22 cellular contexts compared by ENCODE assay signal in genomic region chr14:64701660-64702059, GRCh38. TPM values are rescaled to one million over a fixed set of nuclear protein-coding genes. Genes with fewer than 3 reads are reported as not detected.
A peak's percentile ranks its signal among the peaks of the same experiment; 100 is the strongest.
DNase-seq lines count a peak whose midpoint lies in the region; ATAC-seq and TF ChIP-seq lines count a peak whose summit lies in the region.
"Had no signal": no experiment of that assay in that cellular context is flagged by ENCODE, and none has a peak within 500 bp of the region (broad histone marks: within the 10 kb centered on the region; RNA-seq: fewer than 3 reads in every experiment).

No MANE protein-coding gene starts in this region.

- no peak overlapping the region for H3K4me3 Mint-ChIP-seq in natural killer cell treated with Interleukin-12 subunit alpha and Interleukin-12 subunit beta and Interleukin-15 and Interleukin-18, amount 100 ng/mL, for 72 hours
- H3K4me3 Mint-ChIP-seq: activated CD8-positive, alpha-beta T cell treated with anti-CD3 and anti-CD28 coated beads, Interleukin-2, amount 10 ng/mL, durations not matched to agents 7 days and 5 days had no signal

- H3K4me2 ChIP-seq in parathyroid adenoma (ENCODE audit: low read length): peak overlapping the region; percentile 35

- H3K9ac ChIP-seq in parathyroid adenoma: no peak overlapping the region

- peak overlapping the region; percentile 55 for H3K27ac ChIP-seq in parathyroid adenoma
- H3K27ac ChIP-seq: cardiac muscle cell, heart right ventricle, testis had no signal

- H3K79me2 ChIP-seq in parathyroid adenoma: peaks cover 3% of the 10 kb centered on the region

- peaks cover 30 to 32% of the 10 kb centered on the region in 2 donors for H3K4me1 Mint-ChIP-seq in natural killer cell treated with Interleukin-12 subunit alpha and Interleukin-12 subunit beta and Interleukin-15 and Interleukin-18, amount 100 ng/mL, for 72 hours (ENCODE audit: low read depth in 2 of 2)

- in situ Hi-C loops in HAP-1 (cut with MboI; ENCODE audit: low sequenced_read_pairs): no loop called here

- H3K27me3 Mint-ChIP-seq in natural killer cell treated with Interleukin-12 subunit alpha and Interleukin-12 subunit beta and Interleukin-15 and Interleukin-18, amount 100 ng/mL, for 72 hours: no peaks in the 10 kb centered on the region

- no peaks in the 10 kb centered on the region for H3K36me3 Mint-ChIP-seq in natural killer cell treated with Interleukin-12 subunit alpha and Interleukin-12 subunit beta and Interleukin-15 and Interleukin-18, amount 100 ng/mL, for 72 hours
- H3K36me3 Mint-ChIP-seq: IgD-negative memory B cell had no signal

- H3K36me3 ChIP-seq in HAP-1 (replicated peaks) (no peaks in the 10 kb centered on the region), parathyroid adenoma (ENCODE audit: control insufficient read depth, insufficient read depth, low read length) (no peaks in the 10 kb centered on the region)
- H3K36me3 ChIP-seq: cardiac muscle cell, heart right ventricle had no signal

- H3K27ac Mint-ChIP-seq in natural killer cell treated with Interleukin-12 subunit alpha and Interleukin-12 subunit beta and Interleukin-15 and Interleukin-18, amount 100 ng/mL, for 72 hours: no peak overlapping the region
- H3K27ac Mint-ChIP-seq: activated CD8-positive, alpha-beta T cell treated with anti-CD3 and anti-CD28 coated beads, Interleukin-2, amount 10 ng/mL, durations not matched to agents 7 days and 5 days; IgD-negative memory B cell had no signal

- H3K9me3 ChIP-seq in HAP-1: no peaks in the 10 kb centered on the region
- H3K9me3 ChIP-seq in parathyroid adenoma (ENCODE audit: control insufficient read depth, low read length): no peaks in the 10 kb centered on the region
- H3K9me3 ChIP-seq: Caco-2, heart right ventricle, testis had no signal

- no peak for ATAC-seq in natural killer cell treated with Interleukin-12 subunit alpha and Interleukin-12 subunit beta and Interleukin-15 and Interleukin-18, amount 100 ng/mL, for 72 hours
- ATAC-seq in GM21526 (IDR thresholded peaks at IDR 0.05; ENCODE audit: low FRiP score, unreplicated experiment): no peak
- ATAC-seq in GM18867 (IDR thresholded peaks at IDR 0.05; ENCODE audit: unreplicated experiment): no peak
- ATAC-seq: activated CD8-positive, alpha-beta T cell treated with anti-CD3 and anti-CD28 coated beads, Interleukin-2, amount 10 ng/mL, durations not matched to agents 7 days and 5 days; heart right ventricle; left cardiac atrium had no signal

- H2AFZ ChIP-seq in parathyroid adenoma: peak overlapping the region; percentile 49

- H3K4me1 ChIP-seq in HAP-1: peaks cover 47% of the 10 kb centered on the region
- H3K4me1 ChIP-seq in parathyroid adenoma: peaks cover 44% of the 10 kb centered on the region

- no peak overlapping the region for H3K4me3 ChIP-seq in HAP-1
- H3K4me3 ChIP-seq in parathyroid adenoma (ENCODE audit: low read depth, low read length): no peak overlapping the region
- H3K4me3 ChIP-seq: cardiac muscle cell, heart right ventricle, testis had no signal

- H3K9me3 Mint-ChIP-seq in natural killer cell treated with Interleukin-12 subunit alpha and Interleukin-12 subunit beta and Interleukin-15 and Interleukin-18, amount 100 ng/mL, for 72 hours: no peaks in the 10 kb centered on the region
- H3K9me3 Mint-ChIP-seq: IgD-negative memory B cell had no signal

- no peaks in the 10 kb centered on the region for H3K27me3 ChIP-seq in HAP-1 (ENCODE audit: low read depth)
- no peaks in the 10 kb centered on the region for H3K27me3 ChIP-seq in parathyroid adenoma (ENCODE audit: control insufficient read depth, insufficient read depth, low read length)
- H3K27me3 ChIP-seq: cardiac muscle cell, testis had no signal

- TF ChIP-seq CTCF in parathyroid adenoma (IDR thresholded peaks at IDR 0.05): no peak

- DNase-seq in HAP-1 (ENCODE audit: low spot score in 2 of 2): peak; percentile 78 to 95
- peak; percentile 21 for DNase-seq in NCI-H345 treated with DMSO at 0.1 percent for 48 hours (lab: John Stamatoyannopoulos, UW; ENCODE audit: unreplicated experiment)
- DNase-seq in globus pallidus (ENCODE audit: low spot score): peak; percentile 90
- no peak for DNase-seq in natural killer cell treated with Interleukin-12 subunit alpha and Interleukin-12 subunit beta and Interleukin-15 and Interleukin-18, amount 100 ng/mL, for 72 hours (ENCODE audit: low spot score)
- no peak for DNase-seq in NCI-H524 (lab: John Stamatoyannopoulos, UW)
- DNase-seq: activated CD8-positive, alpha-beta T cell treated with anti-CD3 and anti-CD28 coated beads, Interleukin-2, amount 10 ng/mL, durations not matched to agents 7 days and 5 days; Caco-2; effector CD8-positive, alpha-beta T cell; heart right ventricle; left cardiac atrium; MV-4-11; NCI-H2227 treated with DMSO at 0.1 percent for 48 hours; occipital lobe; SHP77 treated with DMSO at 0.1 percent for 48 hours; stimulated activated CD4-positive, alpha-beta T cell treated with anti-CD3 and anti-CD28 coated beads, Interleukin-4, amount 100 ng/mL, for 1 hour; T-helper 1 cell; testis had no signal

RNA-seq across cellular contexts. Expression of gene PLEKHG3, which starts 2.6 kb away (rescaled TPM):
- 10 to 100 TPM; 17.1 to 30.3 TPM for total RNA-seq in natural killer cell treated with Interleukin-12 subunit alpha and Interleukin-12 subunit beta and Interleukin-15 and Interleukin-18, amount 100 ng/mL, for 72 hours

Comparison
In these comparisons a context has a peak if more than half of its experiments do, and no peak if none do; other contexts are left out.
1. DNase-seq: peak in HAP-1 (2 of 2), NCI-H345 treated with DMSO at 0.1 percent for 48 hours (single experiment) and globus pallidus (single experiment); none in natural killer cell treated with Interleukin-12 subunit alpha and Interleukin-12 subunit beta and Interleukin-15 and Interleukin-18, amount 100 ng/mL, for 72 hours (single experiment) and NCI-H524 (0 of 2).